9 cellular contexts compared by ENCODE assay signal in the genomic region with DNA sequence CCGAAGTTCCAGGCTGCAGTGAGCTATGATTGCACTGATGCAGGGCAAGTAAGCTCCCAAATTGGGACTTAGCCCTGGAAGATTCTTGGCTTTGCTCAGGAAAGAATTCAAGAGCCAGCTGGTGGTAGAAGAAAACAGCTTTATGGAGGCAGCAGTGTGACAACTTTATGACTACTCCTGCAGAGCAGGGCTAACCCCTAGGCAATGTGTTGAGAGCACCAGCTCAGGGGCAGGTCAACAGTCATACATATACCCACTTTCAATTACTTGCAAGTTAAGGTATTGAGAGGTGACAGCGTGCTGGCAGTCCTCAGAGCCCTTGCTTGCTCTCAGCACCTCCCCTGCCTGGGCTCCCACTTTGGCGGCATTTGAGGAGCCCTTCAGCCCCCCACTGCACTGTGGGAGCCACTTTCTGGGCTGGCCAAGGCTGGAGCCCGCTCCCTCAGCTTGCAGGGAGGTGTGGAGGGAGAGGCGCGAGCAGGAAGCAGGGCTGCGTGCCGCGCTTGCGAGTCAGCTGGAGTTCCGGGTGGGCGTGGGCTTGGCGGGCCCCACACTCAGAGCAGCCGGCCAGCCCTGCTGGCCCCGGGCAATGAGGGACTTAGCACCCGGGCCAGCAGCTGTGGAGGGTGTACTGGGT. TPM values are rescaled to one million over a fixed set of nuclear protein-coding genes. Genes with fewer than 3 reads are reported as not detected.
A peak's percentile ranks its signal among the peaks of the same experiment; 100 is the strongest.
DNase-seq lines count a peak whose midpoint lies in the region; ATAC-seq and TF ChIP-seq lines count a peak whose summit lies in the region.
"Not testable (repeated sequence)": the region's sequence is repeated elsewhere in the genome, so short reads cannot be mapped to it uniquely, and the experiment has no call there.
"Had no signal": no experiment of that assay in that cellular context is flagged by ENCODE, and none has a peak within 500 bp of the region (broad histone marks: within the 10 kb centered on the region; RNA-seq: fewer than 3 reads in every experiment).

No MANE protein-coding gene starts in this region.

- not testable (repeated sequence) for H3K36me3 ChIP-seq in BLaER1; Loucy (ENCODE audit: insufficient read depth, low read length); left lung

- not testable (repeated sequence) for H3K27me3 ChIP-seq in BLaER1; Loucy (ENCODE audit: insufficient read depth, low read length, poor library complexity, severe bottlenecking); dorsolateral prefrontal cortex; left lung

- H3K9me3 Mint-ChIP-seq in activated CD4-positive, alpha-beta T cell treated with anti-CD3 and anti-CD28 coated beads, Interleukin-2, amount 10 ng/mL, durations not matched to agents 7 days and 5 days, result peaks cover 15% of the 10 kb centered on the region
- H3K9me3 Mint-ChIP-seq in activated naive CD8-positive, alpha-beta T cell (ENCODE audit: low read depth); neural crest cell; stimulated activated naive CD8-positive, alpha-beta T cell treated with anti-CD3 and anti-CD28 coated beads, Interleukin-15, Interleukin-2, amounts not matched to agents 100 ng/mL and 50 ng/mL, for 24 hours: not testable (repeated sequence)

- POLR2A ChIA-PET in activated CD4-positive, alpha-beta T cell treated with anti-CD3 and anti-CD28 coated beads, Interleukin-2, amount 10 ng/mL, durations not matched to agents 7 days and 5 days (lab: Charles Lee), result not testable (repeated sequence)

- not testable (repeated sequence) for H3K27me3 Mint-ChIP-seq in activated CD4-positive, alpha-beta T cell treated with anti-CD3 and anti-CD28 coated beads, Interleukin-2, amount 10 ng/mL, durations not matched to agents 7 days and 5 days; activated naive CD8-positive, alpha-beta T cell; neural crest cell (ENCODE audit: low read depth); stimulated activated naive CD8-positive, alpha-beta T cell treated with anti-CD3 and anti-CD28 coated beads, Interleukin-15, Interleukin-2, amounts not matched to agents 100 ng/mL and 50 ng/mL, for 24 hours

- not testable (repeated sequence) for H3K9me3 ChIP-seq in BLaER1; Loucy (ENCODE audit: insufficient read depth, low read depth, low read length); left lung

- not testable (repeated sequence) for H4K20me1 ChIP-seq in BLaER1; Loucy (ENCODE audit: insufficient read depth, low read length, poor library complexity, severe bottlenecking)

- H2AFZ ChIP-seq in Loucy (ENCODE audit: low read length), result peak overlapping the region; percentile 58; the same call in 1 of the 2 replicates

- H3F3A ChIP-seq in Loucy (ENCODE audit: low read depth), result not testable (repeated sequence)

- H3K4me2 ChIP-seq in BLaER1, result peak overlapping the region; percentile 72; the same call in 1 of the 2 replicates
- not testable (repeated sequence) for H3K4me2 ChIP-seq in Loucy (ENCODE audit: low read depth, low read length, poor library complexity, severe bottlenecking)

- not testable (repeated sequence) for H3K79me2 ChIP-seq in Loucy (ENCODE audit: insufficient read depth, low read length)

- H3K27ac Mint-ChIP-seq in activated CD4-positive, alpha-beta T cell treated with anti-CD3 and anti-CD28 coated beads, Interleukin-2, amount 10 ng/mL, durations not matched to agents 7 days and 5 days, result peak overlapping the region; percentile 94
- peak overlapping the region; percentile 99 for H3K27ac Mint-ChIP-seq in activated naive CD8-positive, alpha-beta T cell
- peak overlapping the region; percentile 43 for H3K27ac Mint-ChIP-seq in neural crest cell (ENCODE audit: unreplicated experiment)
- H3K27ac Mint-ChIP-seq in stimulated activated naive CD8-positive, alpha-beta T cell treated with anti-CD3 and anti-CD28 coated beads, Interleukin-15, Interleukin-2, amounts not matched to agents 100 ng/mL and 50 ng/mL, for 24 hours, result peak overlapping the region; percentile 89

- H3K4me1 Mint-ChIP-seq in activated CD4-positive, alpha-beta T cell treated with anti-CD3 and anti-CD28 coated beads, Interleukin-2, amount 10 ng/mL, durations not matched to agents 7 days and 5 days, result peaks cover 46% of the 10 kb centered on the region
- peaks cover 58% of the 10 kb centered on the region for H3K4me1 Mint-ChIP-seq in activated naive CD8-positive, alpha-beta T cell (ENCODE audit: low read depth)
- H3K4me1 Mint-ChIP-seq in neural crest cell, result peaks cover 27% of the 10 kb centered on the region
- peaks cover 50% of the 10 kb centered on the region for H3K4me1 Mint-ChIP-seq in stimulated activated naive CD8-positive, alpha-beta T cell treated with anti-CD3 and anti-CD28 coated beads, Interleukin-15, Interleukin-2, amounts not matched to agents 100 ng/mL and 50 ng/mL, for 24 hours (ENCODE audit: low read depth)

- intact Hi-C loops in dorsolateral prefrontal cortex (cut with DNase I); left lung (cut with DNase I): not testable (repeated sequence)

- ATAC-seq in left lung, result not testable (repeated sequence)

- H3K27ac ChIP-seq in BLaER1 (peak overlapping the region; percentile 68; the same call in 1 of the 2 replicates), dorsolateral prefrontal cortex (peak overlapping the region in 37 of 59 donors; percentile 4 to 92 (median 56)), left lung (peak overlapping the region; percentile 78 to 89)

- H3K9me2 ChIP-seq in Loucy (replicated peaks; ENCODE audit: low read depth, low read length), result not testable (repeated sequence)

- TF ChIP-seq CTCF in Loucy (conservative IDR thresholded peaks at IDR 0.05; ENCODE audit: low read length); dorsolateral prefrontal cortex (IDR thresholded peaks at IDR 0.05 in 54 of 56, conservative IDR thresholded peaks at IDR 0.05 in 2 of 56; ENCODE audit: low read depth in 1 of 56, partially characterized antibody in 56 of 56); left lung (IDR thresholded peaks at IDR 0.05); neural crest cell (conservative IDR thresholded peaks at IDR 0.05): not testable (repeated sequence)

- DNase-seq in activated CD4-positive, alpha-beta T cell treated with anti-CD3 and anti-CD28 coated beads, Interleukin-2, amount 10 ng/mL, durations not matched to agents 7 days and 5 days; left lung; neural crest cell (ENCODE audit: low read depth, low spot score): not testable (repeated sequence)
- DNase-seq in dorsolateral prefrontal cortex, result peak in 1 of 10 donors; percentile 20

- H3K4me3 Mint-ChIP-seq in activated CD4-positive, alpha-beta T cell treated with anti-CD3 and anti-CD28 coated beads, Interleukin-2, amount 10 ng/mL, durations not matched to agents 7 days and 5 days; neural crest cell; stimulated activated naive CD8-positive, alpha-beta T cell treated with anti-CD3 and anti-CD28 coated beads, Interleukin-15, Interleukin-2, amounts not matched to agents 100 ng/mL and 50 ng/mL, for 24 hours: not testable (repeated sequence)
- peak overlapping the region; percentile 36 for H3K4me3 Mint-ChIP-seq in activated naive CD8-positive, alpha-beta T cell

- CTCF ChIA-PET in activated CD4-positive, alpha-beta T cell treated with anti-CD3 and anti-CD28 coated beads, Interleukin-2, amount 10 ng/mL, durations not matched to agents 7 days and 5 days (lab: Charles Lee), result interaction anchor here (1.3 to 1.8 kb wide), 2 partner anchors 12 to 54 kb away, joined by 4 to 11 read pairs; no protein-coding TSS in a partner anchor

- H3K4me1 ChIP-seq in BLaER1 (peaks cover 53% of the 10 kb centered on the region), Loucy (ENCODE audit: insufficient read depth, low read length, poor library complexity, severe bottlenecking) (peaks cover 25% of the 10 kb centered on the region), left lung (peaks cover 0 to 63% of the 10 kb centered on the region in 2 donors)

- H3K9ac ChIP-seq in BLaER1; Loucy (ENCODE audit: low read depth, low read length, poor library complexity, severe bottlenecking): not testable (repeated sequence)

- H3K36me3 Mint-ChIP-seq in activated CD4-positive, alpha-beta T cell treated with anti-CD3 and anti-CD28 coated beads, Interleukin-2, amount 10 ng/mL, durations not matched to agents 7 days and 5 days (ENCODE audit: low read depth), result peaks cover 21% of the 10 kb centered on the region
- not testable (repeated sequence) for H3K36me3 Mint-ChIP-seq in activated naive CD8-positive, alpha-beta T cell; neural crest cell (ENCODE audit: low read depth); stimulated activated naive CD8-positive, alpha-beta T cell treated with anti-CD3 and anti-CD28 coated beads, Interleukin-15, Interleukin-2, amounts not matched to agents 100 ng/mL and 50 ng/mL, for 24 hours (ENCODE audit: low read depth)

- H3K4me3 ChIP-seq in BLaER1; Loucy (ENCODE audit: low read length, poor library complexity, severe bottlenecking); dorsolateral prefrontal cortex; left lung: not testable (repeated sequence)

RNA-seq across cellular contexts. Expression of gene VWF, which starts 17.4 kb away (rescaled TPM):
- not detected for total RNA-seq in activated CD4-positive, alpha-beta T cell treated with anti-CD3 and anti-CD28 coated beads, Interleukin-2, amount 10 ng/mL, durations not matched to agents 7 days and 5 days
- total RNA-seq in dorsolateral prefrontal cortex (100 to 1,000 TPM in 52 of 120 experiments, 10 to 100 TPM in 68; 40.1 to 267 (median 91.6) TPM), left lung (100 to 1,000 TPM; 254 to 401 TPM), neural crest cell (0.02 and 0.21 TPM in 2 replicates)
- total RNA-seq: Calu3 had no signal

RNA-seq across cellular contexts. Expression of gene CD9, which starts 58.4 kb away (rescaled TPM):
- 1 to 10 TPM; 5.4 to 5.7 TPM for total RNA-seq in activated CD4-positive, alpha-beta T cell treated with anti-CD3 and anti-CD28 coated beads, Interleukin-2, amount 10 ng/mL, durations not matched to agents 7 days and 5 days
- total RNA-seq in dorsolateral prefrontal cortex (100 to 1,000 TPM in 60 of 120 experiments, 10 to 100 TPM in 60; 29.3 to 364 (median 99.0) TPM), left lung (100 to 1,000 TPM; 416 to 512 TPM), neural crest cell (1.8 and 2.1 TPM in 2 replicates)

Comparison
In these comparisons a context has a peak if more than half of its experiments do, and no peak if none do; other contexts are left out.
1. H3K27ac Mint-ChIP-seq: peak in every context shown above with its lines; median percentile 99 in activated naive CD8-positive, alpha-beta T cell; 94 in activated CD4-positive, alpha-beta T cell treated with anti-CD3 and anti-CD28 coated beads, Interleukin-2, amount 10 ng/mL, durations not matched to agents 7 days and 5 days; 89 in stimulated activated naive CD8-positive, alpha-beta T cell treated with anti-CD3 and anti-CD28 coated beads, Interleukin-15, Interleukin-2, amounts not matched to agents 100 ng/mL and 50 ng/mL, for 24 hours; 43 in neural crest cell.
2. RNA of gene VWF, which starts 17.4 kb away (total RNA-seq): 254 to 401 TPM in left lung and 40.1 to 267 TPM in dorsolateral prefrontal cortex; 0.02 to 0.21 TPM in neural crest cell and not detected in activated CD4-positive, alpha-beta T cell treated with anti-CD3 and anti-CD28 coated beads, Interleukin-2, amount 10 ng/mL, durations not matched to agents 7 days and 5 days; every median in the first group is over 10 times any median in the second.
3. Peak in every context shown above with its lines, with median percentiles within 50 percentile points of each other: H3K27ac ChIP-seq.